1 cellular context compared by ENCODE assay signal in the genomic region with DNA sequence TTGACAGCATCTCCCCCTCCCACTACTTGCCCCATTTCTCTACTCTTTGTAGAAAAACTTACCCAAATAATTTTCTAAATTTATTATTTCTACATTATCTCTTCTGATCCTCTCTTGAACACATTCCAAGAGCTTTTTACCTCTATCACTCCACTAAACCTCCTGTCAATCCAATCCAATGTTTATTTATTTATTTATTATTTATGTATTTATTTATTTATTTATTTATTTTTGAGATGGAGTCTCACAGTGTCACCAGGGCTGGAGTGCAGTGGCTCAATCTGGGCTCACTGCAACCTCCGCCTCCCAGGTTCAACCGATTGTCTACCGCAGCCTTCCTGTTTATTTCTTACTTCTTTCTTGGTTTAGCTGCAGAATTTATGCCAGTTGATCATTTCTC.
TF ChIP-seq lines count a peak whose summit lies in the region.

No MANE protein-coding gene starts in this region.

TF ChIP-seq in HEK293, 187 proteins besides CTCF, POLR2A, EP300 and RAD21 (continued from another document):
- TF ChIP-seq, protein P1, sequence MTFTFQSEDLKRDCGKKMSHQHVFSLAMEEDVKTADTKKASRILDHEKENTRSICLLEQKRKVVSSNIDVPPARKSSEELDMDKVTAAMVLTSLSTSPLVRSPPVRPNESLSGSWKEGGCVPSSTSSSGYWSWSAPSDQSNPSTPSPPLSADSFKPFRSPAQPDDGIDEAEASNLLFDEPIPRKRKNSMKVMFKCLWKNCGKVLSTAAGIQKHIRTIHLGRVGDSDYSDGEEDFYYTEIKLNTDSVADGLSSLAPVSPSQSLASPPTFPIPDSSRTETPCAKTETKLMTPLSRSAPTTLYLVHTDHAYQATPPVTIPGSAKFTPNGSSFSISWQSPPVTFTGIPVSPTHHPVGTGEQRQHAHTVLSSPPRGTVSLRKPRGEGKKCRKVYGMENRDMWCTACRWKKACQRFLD (tag by site-specific recombination; IDR thresholded peaks at IDR 0.05) = no peak
- peak; percentile 35; the same call in 1 of the 2 replicates for TF ChIP-seq ZNF654 (tag by site-specific recombination; IDR thresholded peaks at IDR 0.05; ENCODE audit: low read depth)
- TF ChIP-seq, protein P2, sequence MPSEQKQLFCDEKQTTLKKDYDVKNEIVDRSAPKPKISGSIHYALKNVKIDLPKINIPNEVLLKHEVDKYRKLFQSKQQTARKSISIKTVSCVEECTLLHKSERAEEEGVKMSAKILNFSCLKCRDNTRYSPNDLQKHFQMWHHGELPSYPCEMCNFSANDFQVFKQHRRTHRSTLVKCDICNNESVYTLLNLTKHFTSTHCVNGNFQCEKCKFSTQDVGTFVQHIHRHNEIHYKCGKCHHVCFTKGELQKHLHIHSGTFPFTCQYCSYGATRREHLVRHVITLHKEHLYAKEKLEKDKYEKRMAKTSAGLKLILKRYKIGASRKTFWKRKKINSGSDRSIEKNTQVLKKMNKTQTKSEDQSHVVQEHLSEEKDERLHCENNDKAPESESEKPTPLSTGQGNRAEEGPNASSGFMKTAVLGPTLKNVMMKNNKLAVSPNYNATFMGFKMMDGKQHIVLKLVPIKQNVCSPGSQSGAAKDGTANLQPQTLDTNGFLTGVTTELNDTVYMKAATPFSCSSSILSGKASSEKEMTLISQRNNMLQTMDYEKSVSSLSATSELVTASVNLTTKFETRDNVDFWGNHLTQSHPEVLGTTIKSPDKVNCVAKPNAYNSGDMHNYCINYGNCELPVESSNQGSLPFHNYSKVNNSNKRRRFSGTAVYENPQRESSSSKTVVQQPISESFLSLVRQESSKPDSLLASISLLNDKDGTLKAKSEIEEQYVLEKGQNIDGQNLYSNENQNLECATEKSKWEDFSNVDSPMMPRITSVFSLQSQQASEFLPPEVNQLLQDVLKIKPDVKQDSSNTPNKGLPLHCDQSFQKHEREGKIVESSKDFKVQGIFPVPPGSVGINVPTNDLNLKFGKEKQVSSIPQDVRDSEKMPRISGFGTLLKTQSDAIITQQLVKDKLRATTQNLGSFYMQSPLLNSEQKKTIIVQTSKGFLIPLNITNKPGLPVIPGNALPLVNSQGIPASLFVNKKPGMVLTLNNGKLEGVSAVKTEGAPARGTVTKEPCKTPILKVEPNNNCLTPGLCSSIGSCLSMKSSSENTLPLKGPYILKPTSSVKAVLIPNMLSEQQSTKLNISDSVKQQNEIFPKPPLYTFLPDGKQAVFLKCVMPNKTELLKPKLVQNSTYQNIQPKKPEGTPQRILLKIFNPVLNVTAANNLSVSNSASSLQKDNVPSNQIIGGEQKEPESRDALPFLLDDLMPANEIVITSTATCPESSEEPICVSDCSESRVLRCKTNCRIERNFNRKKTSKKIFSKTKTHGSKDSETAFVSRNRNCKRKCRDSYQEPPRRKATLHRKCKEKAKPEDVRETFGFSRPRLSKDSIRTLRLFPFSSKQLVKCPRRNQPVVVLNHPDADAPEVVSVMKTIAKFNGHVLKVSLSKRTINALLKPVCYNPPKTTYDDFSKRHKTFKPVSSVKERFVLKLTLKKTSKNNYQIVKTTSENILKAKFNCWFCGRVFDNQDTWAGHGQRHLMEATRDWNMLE (tag by site-specific recombination; conservative IDR thresholded peaks at IDR 0.05; ENCODE audit: low read depth) = peak; percentile 84
- TF ChIP-seq OVOL3 (tag by site-specific recombination; IDR thresholded peaks at IDR 0.05) = no peak
- no peak for TF ChIP-seq ZBTB1 (tag by site-specific recombination; IDR thresholded peaks at IDR 0.05)
- TF ChIP-seq ZNF558 (tag by site-specific recombination; IDR thresholded peaks at IDR 0.05) = peak; percentile 66; the same call in 1 of the 2 replicates
- TF ChIP-seq ZNF155 (tag by site-specific recombination; IDR thresholded peaks at IDR 0.05) = 0 out of 2 replicates have a peak, but pooled peaks have one; percentile 39
- no peak for TF ChIP-seq ZNF777 (tag by site-specific recombination; IDR thresholded peaks at IDR 0.05; ENCODE audit: borderline replicate concordance)
- no peak for TF ChIP-seq ZFP3 (tag by site-specific recombination; IDR thresholded peaks at IDR 0.05; ENCODE audit: low read depth)
- TF ChIP-seq, protein P3, sequence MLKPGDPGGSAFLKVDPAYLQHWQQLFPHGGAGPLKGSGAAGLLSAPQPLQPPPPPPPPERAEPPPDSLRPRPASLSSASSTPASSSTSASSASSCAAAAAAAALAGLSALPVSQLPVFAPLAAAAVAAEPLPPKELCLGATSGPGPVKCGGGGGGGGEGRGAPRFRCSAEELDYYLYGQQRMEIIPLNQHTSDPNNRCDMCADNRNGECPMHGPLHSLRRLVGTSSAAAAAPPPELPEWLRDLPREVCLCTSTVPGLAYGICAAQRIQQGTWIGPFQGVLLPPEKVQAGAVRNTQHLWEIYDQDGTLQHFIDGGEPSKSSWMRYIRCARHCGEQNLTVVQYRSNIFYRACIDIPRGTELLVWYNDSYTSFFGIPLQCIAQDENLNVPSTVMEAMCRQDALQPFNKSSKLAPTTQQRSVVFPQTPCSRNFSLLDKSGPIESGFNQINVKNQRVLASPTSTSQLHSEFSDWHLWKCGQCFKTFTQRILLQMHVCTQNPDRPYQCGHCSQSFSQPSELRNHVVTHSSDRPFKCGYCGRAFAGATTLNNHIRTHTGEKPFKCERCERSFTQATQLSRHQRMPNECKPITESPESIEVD (tag by site-specific recombination; IDR thresholded peaks at IDR 0.05) = no peak
- TF ChIP-seq, protein P4, sequence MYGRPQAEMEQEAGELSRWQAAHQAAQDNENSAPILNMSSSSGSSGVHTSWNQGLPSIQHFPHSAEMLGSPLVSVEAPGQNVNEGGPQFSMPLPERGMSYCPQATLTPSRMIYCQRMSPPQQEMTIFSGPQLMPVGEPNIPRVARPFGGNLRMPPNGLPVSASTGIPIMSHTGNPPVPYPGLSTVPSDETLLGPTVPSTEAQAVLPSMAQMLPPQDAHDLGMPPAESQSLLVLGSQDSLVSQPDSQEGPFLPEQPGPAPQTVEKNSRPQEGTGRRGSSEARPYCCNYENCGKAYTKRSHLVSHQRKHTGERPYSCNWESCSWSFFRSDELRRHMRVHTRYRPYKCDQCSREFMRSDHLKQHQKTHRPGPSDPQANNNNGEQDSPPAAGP (tag by site-specific recombination; IDR thresholded peaks at IDR 0.05) = no peak
- TF ChIP-seq, protein P5, sequence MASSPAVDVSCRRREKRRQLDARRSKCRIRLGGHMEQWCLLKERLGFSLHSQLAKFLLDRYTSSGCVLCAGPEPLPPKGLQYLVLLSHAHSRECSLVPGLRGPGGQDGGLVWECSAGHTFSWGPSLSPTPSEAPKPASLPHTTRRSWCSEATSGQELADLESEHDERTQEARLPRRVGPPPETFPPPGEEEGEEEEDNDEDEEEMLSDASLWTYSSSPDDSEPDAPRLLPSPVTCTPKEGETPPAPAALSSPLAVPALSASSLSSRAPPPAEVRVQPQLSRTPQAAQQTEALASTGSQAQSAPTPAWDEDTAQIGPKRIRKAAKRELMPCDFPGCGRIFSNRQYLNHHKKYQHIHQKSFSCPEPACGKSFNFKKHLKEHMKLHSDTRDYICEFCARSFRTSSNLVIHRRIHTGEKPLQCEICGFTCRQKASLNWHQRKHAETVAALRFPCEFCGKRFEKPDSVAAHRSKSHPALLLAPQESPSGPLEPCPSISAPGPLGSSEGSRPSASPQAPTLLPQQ (tag by site-specific recombination; IDR thresholded peaks at IDR 0.05) = no peak
- peak; percentile 63; the same call in 1 of the 2 replicates for TF ChIP-seq ZNF664 (tag by site-specific recombination; IDR thresholded peaks at IDR 0.05)
- TF ChIP-seq ZNF266 (tag by site-specific recombination; IDR thresholded peaks at IDR 0.05; ENCODE audit: low read depth) = peak; percentile 89
- TF ChIP-seq ZNF202 (tag by site-specific recombination; IDR thresholded peaks at IDR 0.05; ENCODE audit: borderline replicate concordance) = peak; percentile 83; the same call in 1 of the 2 replicates
- TF ChIP-seq GLI2 (tag by site-specific recombination; IDR thresholded peaks at IDR 0.05; ENCODE audit: borderline replicate concordance, low read depth) = peak; percentile 27; the same call in 1 of the 2 replicates
- TF ChIP-seq OSR2 (tag by site-specific recombination; IDR thresholded peaks at IDR 0.05) = no peak
- no peak for TF ChIP-seq ZIC2 (tag by site-specific recombination; IDR thresholded peaks at IDR 0.05)
- TF ChIP-seq ZNF114 (tag by site-specific recombination; IDR thresholded peaks at IDR 0.05) = no peak
- no peak for TF ChIP-seq ZNF747 (tag by site-specific recombination; IDR thresholded peaks at IDR 0.05)
- peak; percentile 92 for TF ChIP-seq ZNF394 (tag by site-specific recombination; IDR thresholded peaks at IDR 0.05; ENCODE audit: borderline replicate concordance)
- no peak for TF ChIP-seq ZNF146 (tag by site-specific recombination; IDR thresholded peaks at IDR 0.05)
- TF ChIP-seq ZNF354C (tag by site-specific recombination; IDR thresholded peaks at IDR 0.05; ENCODE audit: borderline replicate concordance, low read depth) = no peak
- TF ChIP-seq ZNF548 (tag by site-specific recombination; IDR thresholded peaks at IDR 0.05) = no peak
